2 cellular contexts compared by ENCODE assay signal in genomic region chr22:43134553-43134952, GRCh38.
TF ChIP-seq lines count a peak whose summit lies in the region.

No MANE protein-coding gene starts in this region.

TF ChIP-seq in GM12891, 5 proteins besides CTCF, POLR2A, EP300 and RAD21:
- no peak for TF ChIP-seq SPI1 (IDR thresholded peaks at IDR 0.05; ENCODE audit: low read depth, low read length)
- no peak for TF ChIP-seq TAF1 (IDR thresholded peaks at IDR 0.05; ENCODE audit: low read depth, low read length)
- no peak for TF ChIP-seq PAX5 (IDR thresholded peaks at IDR 0.05; ENCODE audit: insufficient read depth, low read length, severe bottlenecking)
- TF ChIP-seq POU2F2 (IDR thresholded peaks at IDR 0.05; ENCODE audit: low read depth, low read length) = no peak
- TF ChIP-seq POLR2AphosphoS5 (IDR thresholded peaks at IDR 0.05; ENCODE audit: low read depth, low read length) = no peak
TF ChIP-seq in GM12891: peak in this region for 0.

TF ChIP-seq in K562, 482 proteins besides CTCF, POLR2A, EP300 and RAD21:
- TF ChIP-seq POLR3G (IDR thresholded peaks at IDR 0.05; ENCODE audit: extremely low read depth, insufficient read length, insufficient replicate concordance) (no peak), ZNF12 (CRISPR knock-in tag; IDR thresholded peaks at IDR 0.05) (peak; percentile 97)
